ENCODE assay signal across 25 cellular contexts in the genomic region with DNA sequence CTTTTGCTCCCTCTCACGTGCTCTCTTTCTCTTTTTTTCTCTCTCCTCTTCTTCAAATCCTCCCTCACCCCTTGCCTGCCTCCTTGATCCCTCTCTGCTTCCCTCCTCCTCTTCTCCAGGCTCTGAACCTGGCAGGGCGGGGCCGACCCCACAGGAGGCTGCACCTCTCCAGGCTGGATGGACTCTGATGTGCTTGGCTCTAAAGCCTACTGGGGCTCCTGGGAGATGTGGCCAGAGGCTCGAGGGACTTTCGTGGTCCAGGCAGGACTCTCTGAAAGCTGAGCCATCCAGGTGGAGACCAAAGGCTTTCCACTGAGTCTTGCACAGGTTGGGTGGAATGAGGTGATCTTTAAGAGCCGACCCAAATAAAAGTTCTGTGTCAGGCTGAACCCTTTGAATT. TPM values are rescaled to one million over a fixed set of nuclear protein-coding genes. Genes with fewer than 3 reads are reported as not detected.
"Had no signal": no experiment of that assay in that cellular context is flagged by ENCODE, and none has a peak within 500 bp of the region (broad histone marks: within the 10 kb centered on the region; RNA-seq: fewer than 3 reads in every experiment).

No MANE protein-coding gene starts in this region.

- DNase-seq: activated CD4-positive, alpha-beta memory T cell treated with anti-CD3 and anti-CD28 coated beads for 36 hours; activated CD4-positive, alpha-beta T cell treated with anti-CD3 and anti-CD28 coated beads, Interleukin-2, amount 10 ng/mL, durations not matched to agents 7 days and 5 days; activated CD4-positive, CD25-positive, alpha-beta regulatory T cell; activated CD8-positive, alpha-beta memory T cell treated with anti-CD3 and anti-CD28 coated beads for 24 hours; activated effector memory CD4-positive, alpha-beta T cell treated with anti-CD3 and anti-CD28 coated beads, Interleukin-2, amount 50 U/mL, for 16 hours; activated naive CD4-positive, alpha-beta T cell treated with Interleukin-2 at 50 U/mL for 16 hours; activated naive CD8-positive, alpha-beta T cell treated with anti-CD3 and anti-CD28 coated beads, Interleukin-2, amount 50 U/mL, for 24 hours; activated T-cell treated with anti-CD3 and anti-CD28 coated beads, Interleukin-2, amount 50 U/mL, for 4 hours; amniotic stem cell; body of pancreas; Kasumi-1; NCI-H1105 treated with DMSO at 0.1 percent for 48 hours; NCI-H1436 treated with DMSO at 0.1 percent for 48 hours; NCI-H187; NCI-H2081; NCI-H510A treated with DMSO at 0.1 percent for 48 hours; PC-3; SIG-M5; T-helper 1 cell had no signal

- H3K9me3 ChIP-seq: ascending aorta, body of pancreas had no signal

- H3K9me3 Mint-ChIP-seq: activated CD4-positive, alpha-beta memory T cell treated with anti-CD3 and anti-CD28 coated beads for 36 hours; activated CD4-positive, alpha-beta T cell treated with anti-CD3 and anti-CD28 coated beads, Interleukin-2, amount 10 ng/mL, durations not matched to agents 7 days and 5 days; activated naive CD4-positive, alpha-beta T cell treated with anti-CD3 and anti-CD28 coated beads, Interleukin-2, amount 50 U/mL, for 72 hours; activated naive CD8-positive, alpha-beta T cell treated with anti-CD3 and anti-CD28 coated beads, Interleukin-2, amount 50 U/mL, for 24 hours; activated T-cell treated with anti-CD3 and anti-CD28 coated beads, Interleukin-2, amount 50 U/mL, for 4 hours; central memory CD8-positive, alpha-beta T cell had no signal

- H3K36me3 Mint-ChIP-seq: activated CD4-positive, alpha-beta memory T cell treated with anti-CD3 and anti-CD28 coated beads for 36 hours; activated naive CD4-positive, alpha-beta T cell treated with anti-CD3 and anti-CD28 coated beads, Interleukin-2, amount 50 U/mL, for 72 hours had no signal

- H3K27me3 ChIP-seq: ascending aorta, body of pancreas had no signal

- H3K4me3 ChIP-seq: ascending aorta, body of pancreas, SK-N-MC had no signal

- H3K4me1 ChIP-seq: ascending aorta, body of pancreas had no signal

- H3K4me3 Mint-ChIP-seq: activated CD4-positive, alpha-beta memory T cell treated with anti-CD3 and anti-CD28 coated beads for 36 hours; activated CD4-positive, alpha-beta T cell treated with anti-CD3 and anti-CD28 coated beads, Interleukin-2, amount 10 ng/mL, durations not matched to agents 7 days and 5 days; activated naive CD8-positive, alpha-beta T cell treated with anti-CD3 and anti-CD28 coated beads, Interleukin-2, amount 50 U/mL, for 24 hours; activated T-cell treated with anti-CD3 and anti-CD28 coated beads, Interleukin-2, amount 50 U/mL, for 4 hours; central memory CD8-positive, alpha-beta T cell had no signal

- H3K27ac Mint-ChIP-seq: activated CD4-positive, alpha-beta memory T cell treated with anti-CD3 and anti-CD28 coated beads for 36 hours; activated CD4-positive, alpha-beta T cell treated with anti-CD3 and anti-CD28 coated beads, Interleukin-2, amount 10 ng/mL, durations not matched to agents 7 days and 5 days; activated naive CD4-positive, alpha-beta T cell treated with anti-CD3 and anti-CD28 coated beads, Interleukin-2, amount 50 U/mL, for 72 hours; activated naive CD8-positive, alpha-beta T cell treated with anti-CD3 and anti-CD28 coated beads, Interleukin-2, amount 50 U/mL, for 24 hours had no signal

- H3K27ac ChIP-seq: ascending aorta, body of pancreas, SK-N-MC, VCaP had no signal

- H3K36me3 ChIP-seq: ascending aorta had no signal

- H3K4me1 Mint-ChIP-seq: activated CD4-positive, alpha-beta T cell treated with anti-CD3 and anti-CD28 coated beads, Interleukin-2, amount 10 ng/mL, durations not matched to agents 7 days and 5 days; activated naive CD8-positive, alpha-beta T cell treated with anti-CD3 and anti-CD28 coated beads, Interleukin-2, amount 50 U/mL, for 24 hours; central memory CD8-positive, alpha-beta T cell had no signal

- ATAC-seq: activated naive CD4-positive, alpha-beta T cell treated with anti-CD3 and anti-CD28 coated beads, Interleukin-2, amount 50 U/mL, for 72 hours; activated naive CD8-positive, alpha-beta T cell treated with anti-CD3 and anti-CD28 coated beads, Interleukin-2, amount 50 U/mL, for 24 hours; activated T-cell treated with anti-CD3 and anti-CD28 coated beads, Interleukin-2, amount 50 U/mL, for 4 hours; body of pancreas; PC-3 had no signal

RNA-seq across cellular contexts. Expression of gene DYSF, which starts 25.4 kb away (rescaled TPM):
- total RNA-seq: activated CD4-positive, alpha-beta memory T cell treated with anti-CD3 and anti-CD28 coated beads for 36 hours; T-helper 2 cell treated with Interferon-gamma antibody and Interleukin-4, amounts not matched to agents 100 ng/mL and 5 ng/mL, for 36 hours had no signal
